In the genomic region with DNA sequence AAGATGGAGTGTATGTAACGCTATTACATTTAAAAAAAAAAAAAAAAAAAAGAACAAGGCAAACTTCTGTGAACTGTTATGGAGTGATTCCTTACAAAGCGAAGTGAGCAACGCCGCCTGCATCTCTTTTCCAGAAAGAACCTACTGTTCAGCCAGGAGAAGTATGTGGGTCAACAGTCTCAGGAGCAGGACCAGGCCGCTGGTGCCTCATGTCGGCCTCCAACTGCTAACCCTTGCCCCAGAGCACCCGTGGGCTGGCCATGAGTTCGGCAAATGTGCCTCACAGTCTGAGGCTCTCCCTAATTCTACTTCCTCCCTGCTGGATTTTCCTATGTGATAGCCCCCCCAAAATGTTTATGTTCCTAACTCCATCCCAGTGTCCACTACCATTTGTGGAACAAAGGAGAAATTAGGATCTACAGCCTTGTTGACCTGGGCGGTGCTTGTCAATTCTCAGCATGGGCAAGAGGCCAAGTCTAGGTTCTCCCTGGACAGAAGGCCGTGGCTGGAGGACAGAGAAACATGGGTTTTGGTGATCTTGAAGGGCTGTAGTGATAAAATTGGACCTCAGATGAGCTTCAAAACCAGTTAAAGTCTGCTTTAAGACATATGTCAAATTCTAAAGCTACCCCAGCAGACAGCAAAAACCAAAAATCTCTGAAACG, we compare ENCODE assay signal across 1 cellular context.
TF ChIP-seq lines count a peak whose summit lies in the region.

No MANE protein-coding gene starts in this region.

TF ChIP-seq in IMR-90, 13 proteins besides CTCF, POLR2A, EP300 and RAD21 (continued from another document):
- TF ChIP-seq, protein P1, sequence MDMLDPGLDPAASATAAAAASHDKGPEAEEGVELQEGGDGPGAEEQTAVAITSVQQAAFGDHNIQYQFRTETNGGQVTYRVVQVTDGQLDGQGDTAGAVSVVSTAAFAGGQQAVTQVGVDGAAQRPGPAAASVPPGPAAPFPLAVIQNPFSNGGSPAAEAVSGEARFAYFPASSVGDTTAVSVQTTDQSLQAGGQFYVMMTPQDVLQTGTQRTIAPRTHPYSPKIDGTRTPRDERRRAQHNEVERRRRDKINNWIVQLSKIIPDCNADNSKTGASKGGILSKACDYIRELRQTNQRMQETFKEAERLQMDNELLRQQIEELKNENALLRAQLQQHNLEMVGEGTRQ (IDR thresholded peaks at IDR 0.05; ENCODE audit: low read depth, low read length) = no peak
- TF ChIP-seq FOS (IDR thresholded peaks at IDR 0.05; ENCODE audit: low read depth, low read length) (no peak), RCOR1 (IDR thresholded peaks at IDR 0.05; ENCODE audit: insufficient replicate concordance, low read length) (no peak), CEBPB (IDR thresholded peaks at IDR 0.05; ENCODE audit: low read depth, low read length) (no peak)
